23 cellular contexts compared by ENCODE assay signal in the genomic region with DNA sequence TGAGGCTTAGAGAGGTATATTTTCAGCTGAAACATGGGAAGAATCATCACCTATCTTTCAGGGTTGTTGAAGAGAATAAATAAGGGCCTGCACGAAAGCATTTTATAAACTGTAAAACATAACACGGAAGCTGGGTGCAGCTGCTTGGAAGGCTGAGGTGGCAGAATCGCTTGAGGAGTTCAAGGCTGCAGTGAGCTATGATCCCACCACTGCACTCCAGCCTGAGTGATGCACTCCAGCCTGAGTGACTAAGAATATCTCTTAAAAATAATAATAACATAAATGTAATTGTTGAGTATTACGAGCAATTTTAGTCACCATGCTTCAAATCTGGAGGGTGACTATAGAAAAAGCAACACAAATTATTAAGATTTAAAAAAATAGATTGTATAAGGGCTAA.
"Had no signal": no experiment of that assay in that cellular context is flagged by ENCODE, and none has a peak within 500 bp of the region (broad histone marks: within the 10 kb centered on the region; RNA-seq: fewer than 3 reads in every experiment).

No MANE protein-coding gene starts in this region.

- H3K27ac ChIP-seq: colonic mucosa, foreskin keratinocyte, hepatocyte, left ventricle myocardium inferior, lower lobe of right lung, spleen, tibial nerve had no signal

- H3K9me3 Mint-ChIP-seq: endodermal cell; nephron; stimulated activated memory B cell treated with anti-CD40 and anti-IgM and Interleukin-4, amounts not matched to agents 10 μg/mL and 1 μg/mL and 100 μg/mL, for 72 hours; stimulated activated naive CD8-positive, alpha-beta T cell treated with anti-CD3 and anti-CD28 coated beads, Interleukin-15, Interleukin-2, amounts not matched to agents 100 ng/mL and 50 ng/mL, for 24 hours had no signal

- H3K27me3 ChIP-seq: colonic mucosa, foreskin keratinocyte, hepatocyte, tibial nerve had no signal

- H3K36me3 Mint-ChIP-seq: stimulated activated memory B cell treated with anti-CD40 and anti-IgM and Interleukin-4, amounts not matched to agents 10 μg/mL and 1 μg/mL and 100 μg/mL, for 72 hours had no signal

- H2AFZ ChIP-seq: hepatocyte had no signal

- H3K4me3 ChIP-seq: colonic mucosa, hepatocyte, left ventricle myocardium inferior, lower lobe of right lung, spleen, tibial nerve had no signal

- H3K4me2 ChIP-seq: hepatocyte had no signal

- H3K27ac Mint-ChIP-seq: endodermal cell; stimulated activated memory B cell treated with anti-CD40 and anti-IgM and Interleukin-4, amounts not matched to agents 10 μg/mL and 1 μg/mL and 100 μg/mL, for 72 hours; stimulated activated naive CD8-positive, alpha-beta T cell treated with anti-CD3 and anti-CD28 coated beads, Interleukin-15, Interleukin-2, amounts not matched to agents 100 ng/mL and 50 ng/mL, for 24 hours had no signal

- H3K36me3 ChIP-seq: colonic mucosa, left ventricle myocardium inferior, lower lobe of right lung, spleen, tibial nerve had no signal

- H3K4me3 Mint-ChIP-seq: endodermal cell; nephron; stimulated activated memory B cell treated with anti-CD40 and anti-IgM and Interleukin-4, amounts not matched to agents 10 μg/mL and 1 μg/mL and 100 μg/mL, for 72 hours; stimulated activated naive CD8-positive, alpha-beta T cell treated with anti-CD3 and anti-CD28 coated beads, Interleukin-15, Interleukin-2, amounts not matched to agents 100 ng/mL and 50 ng/mL, for 24 hours had no signal

- H3K9me3 ChIP-seq: colonic mucosa, left ventricle myocardium inferior, lower lobe of right lung, spleen, tibial nerve had no signal

- DNase-seq: cerebellar nuclear complex; colonic mucosa; effector CD4-positive, alpha-beta T cell; endodermal cell; erythroblast; foreskin keratinocyte; head of caudate nucleus; kidney; left cardiac atrium; left ventricle myocardium inferior; lower lobe of right lung; mesenchymal stem cell; midbrain; right cardiac atrium; spleen; stimulated activated CD4-positive, alpha-beta T cell treated with anti-CD3 and anti-CD28 coated beads, Interleukin-15, amount 100 ng/mL, for 24 hours; stimulated activated CD4-positive, alpha-beta T cell treated with anti-CD3 and anti-CD28 coated beads, Interleukin-1b, Interleukin-23, amount 100 ng/mL, for 48 hours; stimulated activated CD4-positive, alpha-beta T cell treated with anti-CD3 and anti-CD28 coated beads, Interleukin-4, amount 100 ng/mL, for 24 hours had no signal
